In genomic region chr9:73022353-73022752, GRCh38 we compare ENCODE assay signal across 14 cellular contexts.
DNase-seq lines count a peak whose midpoint lies in the region; ATAC-seq, FAIRE-seq and TF ChIP-seq lines count a peak whose summit lies in the region.
"Had no signal": no experiment of that assay in that cellular context is flagged by ENCODE, and none has a peak within 500 bp of the region (broad histone marks: within the 10 kb centered on the region; RNA-seq: fewer than 3 reads in every experiment).

No MANE protein-coding gene starts in this region.

- H3K4me1 ChIP-seq in left ventricle myocardium inferior = peaks cover 8% of the 10 kb centered on the region
- H3K4me1 ChIP-seq in endothelial cell of umbilical vein (ENCODE audit: control insufficient read depth, extremely low read depth, insufficient read depth, low read length) = peaks cover 20% of the 10 kb centered on the region
- H3K4me1 ChIP-seq: Caco-2 had no signal

- H3K9ac ChIP-seq in endothelial cell of umbilical vein (replicated peaks; ENCODE audit: extremely low read depth, insufficient read depth, low read length) = no peak overlapping the region

- peaks cover 12 to 19% of the 10 kb centered on the region in 2 donors for H3K4me1 Mint-ChIP-seq in natural killer cell treated with Interleukin-12 subunit alpha and Interleukin-12 subunit beta and Interleukin-15 and Interleukin-18, amount 100 ng/mL, for 72 hours (ENCODE audit: low read depth in 2 of 2)
- no peaks in the 10 kb centered on the region for H3K4me1 Mint-ChIP-seq in glutamatergic neuron (ENCODE audit: low read depth, unreplicated experiment)

- CTCF ChIA-PET in endothelial cell of umbilical vein (lab: Charles Lee) = interaction anchor here (0.6 to 3.8 kb wide), 62 partner anchors 8 to 983 kb away, joined by 3 to 201 read pairs (median 5); partner anchors contain the start of gene ALDH1A1

- no peaks in the 10 kb centered on the region for H3K27me3 ChIP-seq in left ventricle myocardium inferior (ENCODE audit: low read depth)
- H3K27me3 ChIP-seq in endothelial cell of umbilical vein (ENCODE audit: control insufficient read depth in 2 of 2, insufficient read depth in 2 of 2, low read length in 2 of 2) = no peaks in the 10 kb centered on the region

- no peaks in the 10 kb centered on the region for H3K9me1 ChIP-seq in endothelial cell of umbilical vein (replicated peaks; ENCODE audit: control insufficient read depth, extremely low read depth, insufficient read depth, low read length)

- H3K36me3 ChIP-seq in left ventricle myocardium inferior (no peaks in the 10 kb centered on the region), endothelial cell of umbilical vein (ENCODE audit: control insufficient read depth in 2 of 2, extremely low read depth in 1 of 2, insufficient read depth in 2 of 2, low read length in 2 of 2) (no peaks in the 10 kb centered on the region)

- no peaks in the 10 kb centered on the region for H3K79me2 ChIP-seq in endothelial cell of umbilical vein (ENCODE audit: control insufficient read depth, insufficient read depth, low read length)

- peaks cover 19 to 20% of the 10 kb centered on the region in 2 donors for H3K27me3 Mint-ChIP-seq in natural killer cell treated with Interleukin-12 subunit alpha and Interleukin-12 subunit beta and Interleukin-15 and Interleukin-18, amount 100 ng/mL, for 72 hours
- no peaks in the 10 kb centered on the region for H3K27me3 Mint-ChIP-seq in glutamatergic neuron (ENCODE audit: unreplicated experiment)

- peak overlapping the region; percentile 70 for H3K4me3 Mint-ChIP-seq in natural killer cell treated with Interleukin-12 subunit alpha and Interleukin-12 subunit beta and Interleukin-15 and Interleukin-18, amount 100 ng/mL, for 72 hours
- no peak overlapping the region for H3K4me3 Mint-ChIP-seq in glutamatergic neuron (ENCODE audit: unreplicated experiment)
- H3K4me3 Mint-ChIP-seq: CD4-positive, alpha-beta T cell had no signal

- no peak for FAIRE-seq in endothelial cell of umbilical vein (lab: Jason Lieb, UNC)

- no peak for DNase-seq in left ventricle myocardium inferior
- no peak for DNase-seq in left cardiac atrium
- DNase-seq in endothelial cell of umbilical vein (ENCODE audit: low read depth, low spot score) = no peak
- DNase-seq in natural killer cell treated with Interleukin-12 subunit alpha and Interleukin-12 subunit beta and Interleukin-15 and Interleukin-18, amount 100 ng/mL, for 72 hours (ENCODE audit: low spot score) = no peak
- no peak for DNase-seq in glutamatergic neuron
- DNase-seq in NOMO-1 treated with dmso at 0.1 percent for 144 hours (lab: John Stamatoyannopoulos, UW; ENCODE audit: unreplicated experiment) = no peak
- DNase-seq: GF-D8, GOT3, NCI-H187 treated with DMSO at 0.1 percent for 48 hours, NCI-H2227 treated with DMSO at 0.1 percent for 48 hours had no signal

- H3K27ac ChIP-seq in left ventricle myocardium inferior (replicated peaks) = peak overlapping the region; percentile 27
- H3K27ac ChIP-seq in endothelial cell of umbilical vein (ENCODE audit: insufficient read depth, low read depth, low read length) = peak overlapping the region; percentile 59
- H3K27ac ChIP-seq: PC-9 had no signal

- H3K4me2 ChIP-seq in endothelial cell of umbilical vein (ENCODE audit: insufficient read depth, low read length) = no peak overlapping the region
- H3K4me2 ChIP-seq: PC-9 had no signal

- peak overlapping the region; percentile 66 to 72 for H3K27ac Mint-ChIP-seq in natural killer cell treated with Interleukin-12 subunit alpha and Interleukin-12 subunit beta and Interleukin-15 and Interleukin-18, amount 100 ng/mL, for 72 hours
- H3K27ac Mint-ChIP-seq in glutamatergic neuron (ENCODE audit: unreplicated experiment) = no peak overlapping the region
- H3K27ac Mint-ChIP-seq: CD4-positive, alpha-beta T cell had no signal

- no peak for TF ChIP-seq CTCF in left ventricle myocardium inferior (IDR thresholded peaks at IDR 0.05; ENCODE audit: borderline replicate concordance)
- TF ChIP-seq CTCF in endothelial cell of umbilical vein (IDR thresholded peaks at IDR 0.05; ENCODE audit: extremely low read depth in 1 of 2, insufficient read depth in 1 of 2, low read depth in 1 of 2, low read length in 2 of 2) = no peak
- no peak for TF ChIP-seq CTCF in glutamatergic neuron (IDR thresholded peaks at IDR 0.05; ENCODE audit: partially characterized antibody, unreplicated experiment)

- peaks cover 16% of the 10 kb centered on the region for H3K9me3 ChIP-seq in left ventricle myocardium inferior (replicated peaks)
- H3K9me3 ChIP-seq in endothelial cell of umbilical vein (replicated peaks; ENCODE audit: control insufficient read depth, insufficient read depth, low read length) = no peaks in the 10 kb centered on the region
- H3K9me3 ChIP-seq: Caco-2 had no signal

- no peaks in the 10 kb centered on the region for H4K20me1 ChIP-seq in endothelial cell of umbilical vein (replicated peaks; ENCODE audit: control insufficient read depth, extremely low read depth, insufficient read depth, low read length)

- intact Hi-C loops in left ventricle myocardium inferior (cut with micrococcal nuclease) = loop anchor here (5.0 kb wide), 1 partner anchor 150 kb away; no protein-coding TSS in a partner anchor
- intact Hi-C loops in left cardiac atrium (cut with DNase I) = loop anchor here in 1 of 2 donors (5.0 kb wide), 2 partner anchors 150 to 165 kb away; no protein-coding TSS in a partner anchor
- intact Hi-C loops in endothelial cell of umbilical vein (cut with micrococcal nuclease) = loop anchor here (2.0 kb wide), 1 partner anchor 98 kb away; no protein-coding TSS in a partner anchor

- H3K4me3 ChIP-seq in left ventricle myocardium inferior (no peak overlapping the region), endothelial cell of umbilical vein (replicated peaks in 1 of 3; ENCODE audit: insufficient read depth in 1 of 3, low read depth in 1 of 3, low read length in 3 of 3) (no peak overlapping the region)
- H3K4me3 ChIP-seq: PC-9 had no signal

- ATAC-seq in left cardiac atrium = no peak
- no peak for ATAC-seq in natural killer cell treated with Interleukin-12 subunit alpha and Interleukin-12 subunit beta and Interleukin-15 and Interleukin-18, amount 100 ng/mL, for 72 hours
- ATAC-seq in GM18909 (IDR thresholded peaks at IDR 0.05; ENCODE audit: poor library complexity, unreplicated experiment) = no peak

- BruUV-seq in endothelial cell of umbilical vein (replicated peaks; lab: Mats Ljungman, UMichigan) = no TSS peak

- POLR2A ChIA-PET in endothelial cell of umbilical vein (lab: Charles Lee) = no interaction called here

- H3K9me3 Mint-ChIP-seq in natural killer cell treated with Interleukin-12 subunit alpha and Interleukin-12 subunit beta and Interleukin-15 and Interleukin-18, amount 100 ng/mL, for 72 hours = no peaks in the 10 kb centered on the region
- H3K9me3 Mint-ChIP-seq in glutamatergic neuron (ENCODE audit: unreplicated experiment) = no peaks in the 10 kb centered on the region

- peaks cover 4% of the 10 kb centered on the region for H3K36me3 Mint-ChIP-seq in natural killer cell treated with Interleukin-12 subunit alpha and Interleukin-12 subunit beta and Interleukin-15 and Interleukin-18, amount 100 ng/mL, for 72 hours
- H3K36me3 Mint-ChIP-seq in glutamatergic neuron (ENCODE audit: unreplicated experiment) = no peaks in the 10 kb centered on the region

- dilution Hi-C loops in endothelial cell of umbilical vein (cut with MboI; ENCODE audit: extremely low pct_ligation_motif_present, low sequenced_read_pairs) = no loop called here

- no peak for TF ChIP-seq POLR2A in endothelial cell of umbilical vein (IDR thresholded peaks at IDR 0.05; ENCODE audit: low read depth, low read length)

- no peak overlapping the region for H2AFZ ChIP-seq in endothelial cell of umbilical vein (ENCODE audit: low read depth, low read length)
- H2AFZ ChIP-seq: PC-9 had no signal

TF ChIP-seq in endothelial cell of umbilical vein, 7 proteins besides CTCF, POLR2A, EP300 and RAD21:
- TF ChIP-seq GATA2 (IDR thresholded peaks at IDR 0.05; ENCODE audit: insufficient read depth, insufficient read length, low read depth, low read length) (no peak), FOS (IDR thresholded peaks at IDR 0.05; ENCODE audit: borderline replicate concordance, insufficient read depth, low read length) (no peak), JUN (IDR thresholded peaks at IDR 0.05; ENCODE audit: borderline replicate concordance, insufficient read depth, insufficient read length, low read depth) (no peak), MAX (IDR thresholded peaks at IDR 0.05; ENCODE audit: insufficient read depth, insufficient read length) (no peak), POLR2AphosphoS5 (IDR thresholded peaks at IDR 0.05; ENCODE audit: insufficient read depth, low read depth, low read length) (no peak), EZH2 (IDR thresholded peaks at IDR 0.05; ENCODE audit: borderline replicate concordance, low read depth, low read length, severe bottlenecking) (no peak), MYC (IDR thresholded peaks at IDR 0.05; ENCODE audit: low read depth, low read length) (no peak)
